Comparison of ENCODE assay signal across 8 cellular contexts in genomic region chr11:6655790-6656580, GRCh38. TPM values are rescaled to one million over a fixed set of nuclear protein-coding genes. Genes with fewer than 3 reads are reported as not detected.
DNase-seq lines count a peak whose midpoint lies in the region; ATAC-seq, FAIRE-seq and TF ChIP-seq lines count a peak whose summit lies in the region.

Gene DCHS1, minus strand, starts transcription at chr11:6655809. Its CDS starts 14,196 bp downstream, at chr11:6641613.

- CTCF ChIA-PET in K562 (lab: Yijun Ruan, JAX; ENCODE audit: low intra/inter-chr PET ratio): no interaction called here

- FAIRE-seq in K562 (lab: Jason Lieb, UNC): no peak

- no peak within 1 kb of the TSS for H3K4me3 ChIP-seq in K562

- H3K9me3 ChIP-seq in K562 (replicated peaks; ENCODE audit: control insufficient read depth, insufficient read depth, low read depth, low read length): no peaks in the 10 kb centered on the region

- in situ Hi-C loops in K562 (cut with MboI): no loop called here

- ATAC-seq in K562 (no peak; the same call in 2 of the 3 replicates), HG02938 (IDR thresholded peaks at IDR 0.05; ENCODE audit: unreplicated experiment) (no peak), GM18873 (IDR thresholded peaks at IDR 0.05; ENCODE audit: low FRiP score, unreplicated experiment) (no peak), HG02885 (IDR thresholded peaks at IDR 0.05; ENCODE audit: poor library complexity, unreplicated experiment) (no peak)

- intact Hi-C loops in K562 (cut with micrococcal nuclease): no loop called here

- no peak for TF ChIP-seq RAD21 in K562 (CRISPR knock-in tag; conservative IDR thresholded peaks at IDR 0.05 in 1 of 2, IDR thresholded peaks at IDR 0.05 in 1 of 2)

- peak within 1 kb of the TSS; percentile 57; the same call in 1 of the 2 replicates for H2AFZ ChIP-seq in K562 (ENCODE audit: low read depth, low read length)

- peak; percentile 14 for DNase-seq in stimulated activated CD4-positive, alpha-beta T cell treated with anti-CD3 and anti-CD28 coated beads, Interleukin-2, amount 100 ng/mL, for 4 hours (ENCODE audit: low read depth)
- no peak for DNase-seq in stimulated activated CD4-positive, alpha-beta T cell treated with anti-CD3 and anti-CD28 coated beads, Interleukin-1b, Interleukin-23, amount 100 ng/mL, for 48 hours
- DNase-seq in K562 (ENCODE audit: extremely low read depth in 1 of 4, low spot score in 3 of 4) (peak in 2 of 4 experiments; percentile 79 to 83), left kidney (ENCODE audit: low read depth, low spot score) (peak; percentile 80)
- peak; percentile 27 for DNase-seq in stimulated activated naive CD4-positive, alpha-beta T cell treated with Interleukin-2 at 50 U/mL for 16 hours (lab: John Stamatoyannopoulos, UW)

- H4K20me1 ChIP-seq in K562 (replicated peaks; ENCODE audit: control insufficient read depth, insufficient read depth, low read length): no peaks in the 10 kb centered on the region

- no peaks in the 10 kb centered on the region for H3K9me1 ChIP-seq in K562 (ENCODE audit: control insufficient read depth, insufficient read depth, low read length)

- no peaks in the 10 kb centered on the region for H3K79me2 ChIP-seq in K562 (ENCODE audit: control insufficient read depth, insufficient read depth, low read length)

- H3K36me3 ChIP-seq in K562 (ENCODE audit: control insufficient read depth, insufficient read depth, low read length): no peaks in the 10 kb centered on the region

- WGBS in K562 (ENCODE audit: insufficient coverage, low coverage, missing lambda C conversion rate): 40% methylated on average over 7 of the region's 56 CpGs

- TF ChIP-seq CTCF in K562 (IDR thresholded peaks at IDR 0.05 in 2 of 3, conservative IDR thresholded peaks at IDR 0.05 in 1 of 3; ENCODE audit: insufficient read depth in 2 of 3, low read depth in 1 of 3, low read length in 3 of 3): no peak

- POLR2A ChIA-PET in K562 (lab: Yijun Ruan, JAX): interaction anchor here (1.3 kb wide), 1 partner anchor 12 kb away, joined by 6 read pairs; no protein-coding TSS in a partner anchor

- H3K27ac ChIP-seq in K562 (ENCODE audit: extremely low read depth, low read depth, low read length): no peak within 1 kb of the TSS

- no TSS peak for BruUV-seq in K562 (replicated peaks; lab: Mats Ljungman, UMichigan)

- peak within 1 kb of the TSS in 1 of 2 experiments; percentile 54; a peak in 1 of 4 replicates for H3K9ac ChIP-seq in K562 (ENCODE audit: insufficient read depth in 1 of 2, low read depth in 2 of 2, low read length in 2 of 2)

- TF ChIP-seq EP300 in K562 (IDR thresholded peaks at IDR 0.05; ENCODE audit: low read length): no peak

- no peak for TF ChIP-seq POLR2A in K562 (conservative IDR thresholded peaks at IDR 0.05)

- H3K4me2 ChIP-seq in K562 (ENCODE audit: insufficient read depth, low read length): peak within 1 kb of the TSS; percentile 47; the same call in 1 of the 2 replicates

- peaks cover 7 to 9% of the 10 kb centered on the region in 2 experiments; a peak in 4 of 5 replicates for H3K4me1 ChIP-seq in K562 (replicated peaks in 1 of 2; ENCODE audit: control insufficient read depth in 2 of 2, insufficient read depth in 2 of 2, low read length in 2 of 2)

- H3K27me3 ChIP-seq in K562 (ENCODE audit: control insufficient read depth in 2 of 2, insufficient read depth in 2 of 2, low read length in 2 of 2): no peaks in the 10 kb centered on the region

TF ChIP-seq in K562, 482 proteins besides CTCF, POLR2A, EP300 and RAD21 (continues in another document):
- no peak for TF ChIP-seq ZNF197 (CRISPR knock-in tag; IDR thresholded peaks at IDR 0.05; ENCODE audit: low read depth)
- peak; percentile 63; the same call in 1 of the 2 replicates for TF ChIP-seq OTX1 (CRISPR knock-in tag; IDR thresholded peaks at IDR 0.05)
- TF ChIP-seq THRB (CRISPR knock-in tag; conservative IDR thresholded peaks at IDR 0.05): 0 out of 2 replicates have a peak, but pooled peaks have one; percentile 52
- peak; percentile 7 for TF ChIP-seq ARHGAP35 (IDR thresholded peaks at IDR 0.05; ENCODE audit: partially characterized antibody)
- peak in 1 of 2 experiments; percentile 38; a peak in 2 of 4 replicates for TF ChIP-seq HDAC1 (IDR thresholded peaks at IDR 0.05)
- TF ChIP-seq U2AF1 (optimal IDR thresholded peaks at IDR 0.05; ENCODE audit: low read depth, low read length): no peak
- TF ChIP-seq SMARCE1 (IDR thresholded peaks at IDR 0.05): no peak
- 0 out of 2 replicates have a peak, but pooled peaks have one; percentile 28 for TF ChIP-seq NKRF (IDR thresholded peaks at IDR 0.05; ENCODE audit: borderline replicate concordance)
- 0 out of 2 replicates have a peak, but pooled peaks have one; percentile 16 for TF ChIP-seq VEZF1 (CRISPR knock-in tag; IDR thresholded peaks at IDR 0.05)
- TF ChIP-seq ZBTB2 (IDR thresholded peaks at IDR 0.05): 0 out of 2 replicates have a peak, but pooled peaks have one; percentile 27
- TF ChIP-seq ARID1B (IDR thresholded peaks at IDR 0.05): 0 out of 2 replicates have a peak, but pooled peaks have one; percentile 8
- TF ChIP-seq MCM5 (IDR thresholded peaks at IDR 0.05; ENCODE audit: low read depth): no peak
- peak; percentile 38; the same call in 1 of the 2 replicates for TF ChIP-seq LARP7 (IDR thresholded peaks at IDR 0.05)

RNA-seq across cellular contexts. Expression of gene DCHS1, which starts in this region (rescaled TPM):
- 0.79 and 2.3 TPM in 2 replicates for total RNA-seq in K562 (2011; cell fraction: chromatin; rRNA removed; ENCODE audit: low replicate concordance)
- 1.4 and 1.5 TPM in 2 replicates for total RNA-seq in K562 (2011; cell fraction: nucleolus; rRNA removed)
- 0.81 and 0.92 TPM in 2 replicates for total RNA-seq in K562 (2011; cell fraction: nucleoplasm; rRNA removed)
- 0.09 and 0.20 TPM in 2 replicates for total RNA-seq in K562 (2014; rRNA removed)
- total RNA-seq in K562 (2014; rRNA removed; fragmentation: Illumina TruSeq; extraction: Trizol): 0.04 and 0.06 TPM in 2 replicates
- 0.14 and 0.19 TPM in 2 replicates for total RNA-seq in K562 (2015; rRNA removed; fragmentation: Illumina TruSeq; extraction: Trizol)
- total RNA-seq in K562 (2021): 0.45 and 0.49 TPM in 2 replicates
- 0.08 and 0.23 TPM in 2 replicates for polyA plus RNA-seq in K562 (2011; rRNA removed)
- polyA plus RNA-seq in K562 (2011; cell fraction: cytosol; rRNA removed): 0.12 and 0.16 TPM in 2 replicates
- 0.74 and 1.4 TPM in 2 replicates for polyA plus RNA-seq in K562 (2011; cell fraction: nucleus; rRNA removed)
- polyA plus RNA-seq in K562 (2012): 0.27 and 0.53 TPM in 2 replicates
- polyA plus RNA-seq in K562 (2014; fragmentation: Illumina TruSeq; extraction: Trizol): 0.17 and 0.18 TPM in 2 replicates
- polyA plus RNA-seq in K562 (2014; fragmentation: Nextera tagmentation; extraction: Ambion mirVana): not detected
- polyA plus RNA-seq in K562 (2014; rRNA removed): under 0.01 and 0.19 TPM in 2 replicates
- 0.18 and 0.21 TPM in 2 replicates for polyA minus RNA-seq in K562 (2011; rRNA and poly(A)+ RNA removed)
- 0.48 and 0.91 TPM in 2 replicates for polyA minus RNA-seq in K562 (2011; cell fraction: cytosol; rRNA and poly(A)+ RNA removed)
- 0.54 and 0.78 TPM in 2 replicates for polyA minus RNA-seq in K562 (2011; cell fraction: nucleus; rRNA and poly(A)+ RNA removed)
